In genomic region chr3:31534036-31534435, GRCh38 we compare ENCODE assay signal across 8 cellular contexts. TPM values are rescaled to one million over a fixed set of nuclear protein-coding genes. Genes with fewer than 3 reads are reported as not detected.
A peak's percentile ranks its signal among the peaks of the same experiment; 100 is the strongest.
DNase-seq lines count a peak whose midpoint lies in the region; ATAC-seq, FAIRE-seq and TF ChIP-seq lines count a peak whose summit lies in the region.

No MANE protein-coding gene starts in this region.

- peaks cover 60% of the 10 kb centered on the region for H3K79me2 ChIP-seq in SU-DHL-6 (ENCODE audit: insufficient read depth, low read length)

- H3K27me3 ChIP-seq in BLaER1 treated with 17β-estradiol and CSF1 and Interleukin-3, amounts not matched to agents 10 nM and 100 nM = no peaks in the 10 kb centered on the region
- H3K27me3 ChIP-seq in SU-DHL-6 (ENCODE audit: low read length) (no peaks in the 10 kb centered on the region), pancreas (no peaks in the 10 kb centered on the region)

- H3K9me3 ChIP-seq in BLaER1 treated with 17β-estradiol and CSF1 and Interleukin-3, amounts not matched to agents 10 nM and 100 nM (replicated peaks in 1 of 11) = peaks cover 0 to 9% (median 0%) of the 10 kb centered on the region in 11 experiments; a peak in 7 of 22 replicates
- H3K9me3 ChIP-seq in SU-DHL-6 (ENCODE audit: insufficient read depth, low read length) (no peaks in the 10 kb centered on the region), pancreas (no peaks in the 10 kb centered on the region)

- peaks cover 52 to 63% (median 59%) of the 10 kb centered on the region in 11 experiments; a peak in 21 of 22 replicates for H4K20me1 ChIP-seq in BLaER1 treated with 17β-estradiol and CSF1 and Interleukin-3, amounts not matched to agents 10 nM and 100 nM
- H4K20me1 ChIP-seq in SU-DHL-6 (ENCODE audit: low read depth, low read length) = peaks cover 33% of the 10 kb centered on the region

- H3K4me3 ChIP-seq in BLaER1 treated with 17β-estradiol and CSF1 and Interleukin-3, amounts not matched to agents 10 nM and 100 nM = peak overlapping the region; percentile 86 to 99 (median 98)
- H3K4me3 ChIP-seq in HFF-Myc (replicated peaks; ENCODE audit: low read depth, low read length) (peak overlapping the region; percentile 72), SU-DHL-6 (ENCODE audit: insufficient read depth, low read length, poor library complexity, severe bottlenecking) (peak overlapping the region; percentile 94), pancreas (peak overlapping the region; percentile 86 to 91 (median 88))

- DNase-seq in HFF-Myc (ENCODE audit: extremely low read depth, low read depth) = no peak
- DNase-seq in fibroblast of gingiva (ENCODE audit: low read depth) = peak; percentile 8
- DNase-seq in pancreas = no peak
- DNase-seq in stimulated activated CD4-positive, alpha-beta T cell treated with anti-CD3 and anti-CD28 coated beads, Interleukin-2, amount 100 ng/mL, for 48 hours = no peak

- H3K9me2 ChIP-seq in SU-DHL-6 (replicated peaks; ENCODE audit: insufficient read depth, low read length) = no peaks in the 10 kb centered on the region

- peak overlapping the region; percentile 91 to 99 (median 97); a peak in 21 of 22 replicates for H3K27ac ChIP-seq in BLaER1 treated with 17β-estradiol and CSF1 and Interleukin-3, amounts not matched to agents 10 nM and 100 nM
- peak overlapping the region; percentile 95 for H3K27ac ChIP-seq in SU-DHL-6 (ENCODE audit: low read depth, low read length)
- H3K27ac ChIP-seq in pancreas = peak overlapping the region in 1 of 4 donors; percentile 98

- peaks cover 0 to 25% (median 16%) of the 10 kb centered on the region in 11 experiments; a peak in 12 of 22 replicates for H3K36me3 ChIP-seq in BLaER1 treated with 17β-estradiol and CSF1 and Interleukin-3, amounts not matched to agents 10 nM and 100 nM
- H3K36me3 ChIP-seq in SU-DHL-6 (ENCODE audit: low read length) (0 out of 2 replicates have a peak, but pooled peaks cover 7% of the 10 kb centered on the region), pancreas (no peaks in the 10 kb centered on the region)

- WGBS in pancreas, 2 donors = 1 to 2% methylated on average over 5 of the region's 5 CpGs

- H2AFZ ChIP-seq in SU-DHL-6 (ENCODE audit: low read depth, low read length, severe bottlenecking) = no peak overlapping the region

- TF ChIP-seq CTCF in HFF-Myc (IDR thresholded peaks at IDR 0.05; ENCODE audit: low read depth, low read length, missing control alignments) (no peak), SU-DHL-6 (IDR thresholded peaks at IDR 0.05; ENCODE audit: insufficient read depth, low read length, poor library complexity, severe bottlenecking) (no peak), pancreas (IDR thresholded peaks at IDR 0.05) (no peak)

- no peak for ATAC-seq in pancreas
- no peak for ATAC-seq in GM19395 (IDR thresholded peaks at IDR 0.05; ENCODE audit: unreplicated experiment)
- no peak for ATAC-seq in HG03457 (IDR thresholded peaks at IDR 0.05; ENCODE audit: unreplicated experiment)

- FAIRE-seq in pancreas (lab: Jason Lieb, UNC) = no peak

- peak overlapping the region; percentile 95 to 100 (median 98) for H3K9ac ChIP-seq in BLaER1 treated with 17β-estradiol and CSF1 and Interleukin-3, amounts not matched to agents 10 nM and 100 nM
- peak overlapping the region; percentile 97 for H3K9ac ChIP-seq in SU-DHL-6 (ENCODE audit: low read length)

- peaks cover 28 to 65% (median 40%) of the 10 kb centered on the region in 10 experiments for H3K4me1 ChIP-seq in BLaER1 treated with 17β-estradiol and CSF1 and Interleukin-3, amounts not matched to agents 10 nM and 100 nM
- H3K4me1 ChIP-seq in pancreas = peaks cover 7 to 45% (median 24%) of the 10 kb centered on the region in 3 donors

- peak overlapping the region; percentile 76 to 97 (median 89) for H3K4me2 ChIP-seq in BLaER1 treated with 17β-estradiol and CSF1 and Interleukin-3, amounts not matched to agents 10 nM and 100 nM
- peak overlapping the region; percentile 87 for H3K4me2 ChIP-seq in SU-DHL-6 (ENCODE audit: low read depth, low read length, poor library complexity, severe bottlenecking)

- intact Hi-C loops in pancreas (cut with DNase I) = no loop called here

- H3F3A ChIP-seq in SU-DHL-6 (ENCODE audit: insufficient read depth) = peaks cover 5% of the 10 kb centered on the region

RNA-seq across cellular contexts. Expression of gene STT3B, which starts 1.3 kb away (rescaled TPM):
- total RNA-seq in pancreas = 10 to 100 TPM; 37.1 to 61.9 (median 59.3) TPM
- polyA plus RNA-seq in pancreas = 10 to 100 TPM; 23.7 to 43.2 TPM
